ENCODE assay signal across 31 cellular contexts in the genomic region with DNA sequence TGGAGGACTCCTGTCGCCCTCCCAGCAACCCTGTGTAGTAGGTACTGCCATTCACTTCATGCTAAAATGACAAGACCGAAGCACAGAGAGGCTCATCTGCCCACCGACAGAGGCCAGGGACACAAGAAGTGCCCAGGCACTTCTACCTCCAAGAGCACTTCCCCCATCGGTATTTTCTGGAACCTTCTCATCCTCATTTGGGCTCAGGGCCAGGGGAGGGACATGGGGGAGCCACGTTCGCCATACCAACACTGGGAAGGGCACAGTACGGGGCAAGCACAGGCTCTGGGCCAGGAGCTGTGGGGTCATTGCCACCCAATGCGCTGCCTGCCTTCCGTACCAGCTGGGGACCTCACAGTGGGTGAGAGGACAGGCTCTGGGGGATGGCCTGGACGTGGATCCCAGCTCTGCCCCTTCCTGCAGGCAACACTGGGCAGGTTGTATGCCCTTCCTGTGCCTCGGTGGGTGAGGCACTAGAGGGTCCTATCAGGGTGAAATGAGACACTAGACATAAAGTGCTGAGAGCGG. TPM values are rescaled to one million over a fixed set of nuclear protein-coding genes. Genes with fewer than 3 reads are reported as not detected.
A peak's percentile ranks its signal among the peaks of the same experiment; 100 is the strongest.
DNase-seq lines count a peak whose midpoint lies in the region; ATAC-seq and TF ChIP-seq lines count a peak whose summit lies in the region.
"Had no signal": no experiment of that assay in that cellular context is flagged by ENCODE, and none has a peak within 500 bp of the region (broad histone marks: within the 10 kb centered on the region; RNA-seq: fewer than 3 reads in every experiment).

No MANE protein-coding gene starts in this region.

- no peak overlapping the region for H3K18ac ChIP-seq in mesendoderm (ENCODE audit: low read length)

- no peak overlapping the region for H3K9ac ChIP-seq in mesendoderm (ENCODE audit: low read length)

- H3K4me1 Mint-ChIP-seq in activated CD8-positive, alpha-beta T cell treated with anti-CD3 and anti-CD28 coated beads, Interleukin-2, amount 10 ng/mL, durations not matched to agents 7 days and 5 days (ENCODE audit: low read depth) = peaks cover 2% of the 10 kb centered on the region
- H3K4me1 Mint-ChIP-seq in activated CD8-positive, alpha-beta T cell treated with anti-CD3 and anti-CD28 coated beads for 36 hours (ENCODE audit: low read depth) = peaks cover 10% of the 10 kb centered on the region
- peaks cover 24% of the 10 kb centered on the region for H3K4me1 Mint-ChIP-seq in stimulated activated effector memory CD8-positive, alpha-beta T cell treated with anti-CD3 and anti-CD28 coated beads, Interleukin-12 subunit alpha, Interleukin-12 subunit beta, amount 100 ng/mL, for 72 hours

- no peak overlapping the region for H2BK5ac ChIP-seq in mesendoderm (ENCODE audit: low read length)

- H3K27ac Mint-ChIP-seq in activated CD8-positive, alpha-beta T cell treated with anti-CD3 and anti-CD28 coated beads, Interleukin-2, amount 10 ng/mL, durations not matched to agents 7 days and 5 days = peak overlapping the region; percentile 57
- H3K27ac Mint-ChIP-seq in activated CD8-positive, alpha-beta T cell treated with anti-CD3 and anti-CD28 coated beads for 36 hours = no peak overlapping the region
- H3K27ac Mint-ChIP-seq in stimulated activated effector memory CD8-positive, alpha-beta T cell treated with anti-CD3 and anti-CD28 coated beads, Interleukin-12 subunit alpha, Interleukin-12 subunit beta, amount 100 ng/mL, for 72 hours = peak overlapping the region; percentile 89

- H3K23ac ChIP-seq in mesendoderm (ENCODE audit: low read length) = no peak overlapping the region

- H3K27me3 ChIP-seq in Panc1 (ENCODE audit: control insufficient read depth, insufficient read depth, low read length) (no peaks in the 10 kb centered on the region), mesendoderm (ENCODE audit: insufficient read depth, low read length, poor library complexity) (no peaks in the 10 kb centered on the region)
- H3K27me3 ChIP-seq: adrenal gland, body of pancreas, gastroesophageal sphincter, upper lobe of right lung had no signal

- POLR2A ChIA-PET in activated CD8-positive, alpha-beta T cell treated with anti-CD3 and anti-CD28 coated beads, Interleukin-2, amount 10 ng/mL, durations not matched to agents 7 days and 5 days (lab: Charles Lee) = no interaction called here
- POLR2A ChIA-PET in activated CD8-positive, alpha-beta T cell treated with anti-CD3 and anti-CD28 coated beads for 36 hours (lab: Charles Lee) = interaction anchor here (0.7 kb wide), 1 partner anchor 268 kb away, joined by 3 read pairs; no protein-coding TSS in a partner anchor
- POLR2A ChIA-PET in Panc1 (lab: Charles Lee) = interaction anchor here (0.9 to 1.3 kb wide), 4 partner anchors 11 to 58 kb away, joined by 3 to 5 read pairs (median 4); no protein-coding TSS in a partner anchor

- H3K27me3 Mint-ChIP-seq in activated CD8-positive, alpha-beta T cell treated with anti-CD3 and anti-CD28 coated beads, Interleukin-2, amount 10 ng/mL, durations not matched to agents 7 days and 5 days (ENCODE audit: low read depth) = no peaks in the 10 kb centered on the region
- H3K27me3 Mint-ChIP-seq in activated CD8-positive, alpha-beta T cell treated with anti-CD3 and anti-CD28 coated beads for 36 hours = no peaks in the 10 kb centered on the region

- H3K56ac ChIP-seq in mesendoderm (ENCODE audit: low read length) = no peak overlapping the region

- intact Hi-C loops in activated CD8-positive, alpha-beta T cell treated with anti-CD3 and anti-CD28 coated beads for 36 hours (cut with micrococcal nuclease) = no loop called here
- intact Hi-C loops in Panc1 (cut with micrococcal nuclease; ENCODE audit: unreplicated experiment) = no loop called here

- H3K4ac ChIP-seq in mesendoderm (ENCODE audit: low read depth, low read length) = no peak overlapping the region

- no peak overlapping the region for H2BK15ac ChIP-seq in mesendoderm (replicated peaks; ENCODE audit: low read depth)

- no peaks in the 10 kb centered on the region for H3K79me2 ChIP-seq in mesendoderm (ENCODE audit: control insufficient read depth, insufficient read depth, low read length)

- H3K79me1 ChIP-seq in mesendoderm (ENCODE audit: low read length) = peaks cover 8% of the 10 kb centered on the region

- CTCF ChIA-PET in activated CD8-positive, alpha-beta T cell treated with anti-CD3 and anti-CD28 coated beads, Interleukin-2, amount 10 ng/mL, durations not matched to agents 7 days and 5 days (lab: Charles Lee) = no interaction called here
- CTCF ChIA-PET in activated CD8-positive, alpha-beta T cell treated with anti-CD3 and anti-CD28 coated beads for 36 hours (lab: Charles Lee) = no interaction called here
- CTCF ChIA-PET in Panc1 (lab: Charles Lee) = interaction anchor here (0.6 to 2.3 kb wide), 4 partner anchors 11 to 108 kb away, joined by 3 to 11 read pairs (median 6); a partner anchor contains a TSS

- no TSS peak for BruUV-seq in Panc1 (replicated peaks; lab: Mats Ljungman, UMichigan)

- H3K4me1 ChIP-seq in Panc1 (ENCODE audit: control insufficient read depth, insufficient read depth, low read length) (no peaks in the 10 kb centered on the region), mesendoderm (ENCODE audit: control insufficient read depth, low read depth, low read length) (no peaks in the 10 kb centered on the region)

- no peak for DNase-seq in activated CD8-positive, alpha-beta T cell treated with anti-CD3 and anti-CD28 coated beads, Interleukin-2, amount 10 ng/mL, durations not matched to agents 7 days and 5 days
- no peak for DNase-seq in activated CD8-positive, alpha-beta T cell treated with anti-CD3 and anti-CD28 coated beads for 36 hours
- DNase-seq in Panc1 (ENCODE audit: low read depth, low spot score) (no peak), islet precursor cell (peak; percentile 49), mesendoderm (no peak)
- no peak for DNase-seq in stimulated activated effector memory CD8-positive, alpha-beta T cell treated with anti-CD3 and anti-CD28 coated beads, Interleukin-12 subunit alpha, Interleukin-12 subunit beta, amount 100 ng/mL, for 72 hours (ENCODE audit: low spot score in 2 of 2)
- DNase-seq: activated CD4-positive, alpha-beta T cell treated with anti-CD3 and anti-CD28 coated beads for 48 hours; activated gamma-delta T cell treated with Interleukin-2 at 50 U/mL for 16 hours; activated T-cell treated with anti-CD3 and anti-CD28 coated beads, Interleukin-2, amount 50 U/mL, for 1 hour; adrenal gland; body of pancreas; COR-L47; IMR-90; NCI-H1436 treated with DMSO at 0.1 percent for 48 hours; NCI-H2081 treated with DMSO at 0.1 percent for 48 hours; NCI-H226; SIG-M5; stimulated activated CD8-positive, alpha-beta memory T cell treated with anti-CD3 and anti-CD28 coated beads, Interleukin-4, amount 100 ng/mL, for 48 hours; SW 1271; T-helper 9 cell; upper lobe of right lung had no signal

- H3K36me3 ChIP-seq in Panc1 (ENCODE audit: control insufficient read depth, insufficient read depth, low read length) = peaks cover 19% of the 10 kb centered on the region
- no peaks in the 10 kb centered on the region for H3K36me3 ChIP-seq in mesendoderm (ENCODE audit: control insufficient read depth, insufficient read depth, low read length)

- no peaks in the 10 kb centered on the region for H3K9me3 ChIP-seq in Panc1 (ENCODE audit: control insufficient read depth, insufficient read depth, low read depth, low read length)
- H3K9me3 ChIP-seq: adrenal gland, body of pancreas, gastroesophageal sphincter, upper lobe of right lung had no signal

- H4K8ac ChIP-seq in mesendoderm (ENCODE audit: low read depth, low read length) = no peak overlapping the region

- H3K4me3 ChIP-seq in Panc1 (ENCODE audit: low read depth in 2 of 2, low read length in 2 of 2) = no peak overlapping the region
- H3K4me3 ChIP-seq in mesendoderm (ENCODE audit: low read length) = no peak overlapping the region
- H3K4me3 ChIP-seq: adrenal gland, body of pancreas, gastroesophageal sphincter, upper lobe of right lung had no signal

- H2AK5ac ChIP-seq in mesendoderm (ENCODE audit: low read length) = no peak overlapping the region

- no peak overlapping the region for H3K4me2 ChIP-seq in mesendoderm (ENCODE audit: low read length)

- H3K27ac ChIP-seq in Panc1 (ENCODE audit: low read length) (no peak overlapping the region), mesendoderm (ENCODE audit: low read depth, low read length) (no peak overlapping the region)
- H3K27ac ChIP-seq: 22Rv1, body of pancreas, C4-2B, gastroesophageal sphincter, upper lobe of right lung had no signal

- no peak overlapping the region for H3K4me3 Mint-ChIP-seq in activated CD8-positive, alpha-beta T cell treated with anti-CD3 and anti-CD28 coated beads, Interleukin-2, amount 10 ng/mL, durations not matched to agents 7 days and 5 days
- no peak overlapping the region for H3K4me3 Mint-ChIP-seq in activated CD8-positive, alpha-beta T cell treated with anti-CD3 and anti-CD28 coated beads for 36 hours
- no peak overlapping the region for H3K4me3 Mint-ChIP-seq in stimulated activated effector memory CD8-positive, alpha-beta T cell treated with anti-CD3 and anti-CD28 coated beads, Interleukin-12 subunit alpha, Interleukin-12 subunit beta, amount 100 ng/mL, for 72 hours
- H3K4me3 Mint-ChIP-seq: nephron had no signal

- H3K9me3 Mint-ChIP-seq in activated CD8-positive, alpha-beta T cell treated with anti-CD3 and anti-CD28 coated beads, Interleukin-2, amount 10 ng/mL, durations not matched to agents 7 days and 5 days (ENCODE audit: insufficient read depth) = no peaks in the 10 kb centered on the region
- H3K9me3 Mint-ChIP-seq in activated CD8-positive, alpha-beta T cell treated with anti-CD3 and anti-CD28 coated beads for 36 hours = no peaks in the 10 kb centered on the region
- no peaks in the 10 kb centered on the region for H3K9me3 Mint-ChIP-seq in stimulated activated effector memory CD8-positive, alpha-beta T cell treated with anti-CD3 and anti-CD28 coated beads, Interleukin-12 subunit alpha, Interleukin-12 subunit beta, amount 100 ng/mL, for 72 hours
- H3K9me3 Mint-ChIP-seq: nephron had no signal

- H2BK120ac ChIP-seq in mesendoderm (ENCODE audit: low read depth, low read length) = no peak overlapping the region

- in situ Hi-C loops in Panc1 (cut with HindIII; ENCODE audit: low pct_unique_long_range_greater_than_20kb, low sequenced_read_pairs) = no loop called here

- peaks cover 9% of the 10 kb centered on the region for H3K36me3 Mint-ChIP-seq in activated CD8-positive, alpha-beta T cell treated with anti-CD3 and anti-CD28 coated beads, Interleukin-2, amount 10 ng/mL, durations not matched to agents 7 days and 5 days (ENCODE audit: low read depth)
- H3K36me3 Mint-ChIP-seq in activated CD8-positive, alpha-beta T cell treated with anti-CD3 and anti-CD28 coated beads for 36 hours (ENCODE audit: low read depth) = peaks cover 6% of the 10 kb centered on the region
- H3K36me3 Mint-ChIP-seq in stimulated activated effector memory CD8-positive, alpha-beta T cell treated with anti-CD3 and anti-CD28 coated beads, Interleukin-12 subunit alpha, Interleukin-12 subunit beta, amount 100 ng/mL, for 72 hours = peaks cover 36% of the 10 kb centered on the region

- no peak overlapping the region for H4K5ac ChIP-seq in mesendoderm (ENCODE audit: low read length)

- TF ChIP-seq CTCF in activated CD8-positive, alpha-beta T cell treated with anti-CD3 and anti-CD28 coated beads for 36 hours (IDR thresholded peaks at IDR 0.05) = no peak
- TF ChIP-seq CTCF in Panc1 (IDR thresholded peaks at IDR 0.05) = no peak

- WGBS in mesendoderm (ENCODE audit: extremely low coverage, insufficient coverage, low lambda C conversion rate) = no CpG with 5 or more reads among the region's 12 CpGs

- no peak for ATAC-seq in activated CD8-positive, alpha-beta T cell treated with anti-CD3 and anti-CD28 coated beads, Interleukin-2, amount 10 ng/mL, durations not matched to agents 7 days and 5 days
- ATAC-seq in activated CD8-positive, alpha-beta T cell treated with anti-CD3 and anti-CD28 coated beads for 36 hours = no peak
- ATAC-seq in Panc1 (peak; percentile 8), GM18511 (IDR thresholded peaks at IDR 0.05; ENCODE audit: unreplicated experiment) (no peak), HG02798 (IDR thresholded peaks at IDR 0.05; ENCODE audit: poor library complexity, unreplicated experiment) (no peak)
- no peak for ATAC-seq in stimulated activated effector memory CD8-positive, alpha-beta T cell treated with anti-CD3 and anti-CD28 coated beads, Interleukin-12 subunit alpha, Interleukin-12 subunit beta, amount 100 ng/mL, for 72 hours
- ATAC-seq: body of pancreas, gastroesophageal sphincter, right cardiac atrium, upper lobe of right lung had no signal

RNA-seq across cellular contexts. Expression of a gene that starts 21.3 kb away (rescaled TPM):
- under 1 TPM; 0.39 to 0.68 TPM for total RNA-seq in activated CD8-positive, alpha-beta T cell treated with anti-CD3 and anti-CD28 coated beads, Interleukin-2, amount 10 ng/mL, durations not matched to agents 7 days and 5 days
- not detected for total RNA-seq in activated CD8-positive, alpha-beta T cell treated with anti-CD3 and anti-CD28 coated beads for 36 hours
- total RNA-seq in Panc1 (2021; ENCODE audit: unreplicated experiment) = 3.0 TPM
- 4.4 TPM for polyA plus RNA-seq in Panc1 (2012; ENCODE audit: insufficient read length)
- polyA plus RNA-seq in mesendoderm (2013, experiment 1 of 2) = 0.28 TPM
- 0.15 TPM for polyA plus RNA-seq in mesendoderm (2013, experiment 2 of 2)
- total RNA-seq: activated CD8-positive, alpha-beta memory T cell treated with anti-CD3 and anti-CD28 coated beads for 36 hours; body of pancreas; LHCN-M2; upper lobe of right lung had no signal

RNA-seq across cellular contexts. Expression of a gene that starts 29.6 kb away (rescaled TPM):
- total RNA-seq in activated CD8-positive, alpha-beta T cell treated with anti-CD3 and anti-CD28 coated beads, Interleukin-2, amount 10 ng/mL, durations not matched to agents 7 days and 5 days = not detected
- not detected for total RNA-seq in activated CD8-positive, alpha-beta T cell treated with anti-CD3 and anti-CD28 coated beads for 36 hours
- 2.3 TPM for total RNA-seq in Panc1 (2021; ENCODE audit: unreplicated experiment)
- polyA plus RNA-seq in Panc1 (2012; ENCODE audit: insufficient read length) = 1.8 TPM
- polyA plus RNA-seq in mesendoderm (2013, experiment 1 of 2) = not detected
- not detected for polyA plus RNA-seq in mesendoderm (2013, experiment 2 of 2)
- total RNA-seq: activated CD8-positive, alpha-beta memory T cell treated with anti-CD3 and anti-CD28 coated beads for 36 hours; body of pancreas; gastroesophageal sphincter; IMR-90; LHCN-M2; right cardiac atrium; subcutaneous adipose tissue; upper lobe of right lung had no signal
- polyA plus RNA-seq: IMR-90 had no signal

RNA-seq across cellular contexts. Expression of a gene that starts 37.3 kb away (rescaled TPM):
- 100 to 1,000 TPM; 137 to 139 TPM for total RNA-seq in activated CD8-positive, alpha-beta T cell treated with anti-CD3 and anti-CD28 coated beads, Interleukin-2, amount 10 ng/mL, durations not matched to agents 7 days and 5 days
- total RNA-seq in activated CD8-positive, alpha-beta T cell treated with anti-CD3 and anti-CD28 coated beads for 36 hours = 100 to 1,000 TPM; 139 to 144 TPM
- total RNA-seq in Panc1 (2021; ENCODE audit: unreplicated experiment) = 2,376 TPM
- 2,447 TPM for polyA plus RNA-seq in Panc1 (2012; ENCODE audit: insufficient read length)
- polyA plus RNA-seq in mesendoderm (2013, experiment 1 of 2) = 97.3 TPM
- polyA plus RNA-seq in mesendoderm (2013, experiment 2 of 2) = 103 TPM

RNA-seq across cellular contexts. Expression of a gene that starts 56.6 kb away (rescaled TPM):
- 10 to 100 TPM; 16.2 to 18.4 TPM for total RNA-seq in activated CD8-positive, alpha-beta T cell treated with anti-CD3 and anti-CD28 coated beads, Interleukin-2, amount 10 ng/mL, durations not matched to agents 7 days and 5 days
- total RNA-seq in activated CD8-positive, alpha-beta T cell treated with anti-CD3 and anti-CD28 coated beads for 36 hours = 10 to 100 TPM; 11.3 to 12.6 TPM
- 255 TPM for total RNA-seq in Panc1 (2021; ENCODE audit: unreplicated experiment)
- 324 TPM for polyA plus RNA-seq in Panc1 (2012; ENCODE audit: insufficient read length)
- polyA plus RNA-seq in mesendoderm (2013, experiment 1 of 2) = 5.2 TPM
- 5.7 TPM for polyA plus RNA-seq in mesendoderm (2013, experiment 2 of 2)

Comparison
In these comparisons a context has a peak if more than half of its experiments do, and no peak if none do; other contexts are left out.
1. RNA of a gene that starts 37.3 kb away (total RNA-seq): 2,376 TPM in Panc1 (single experiment); 139 to 144 TPM in activated CD8-positive, alpha-beta T cell treated with anti-CD3 and anti-CD28 coated beads for 36 hours and 137 to 139 TPM in activated CD8-positive, alpha-beta T cell treated with anti-CD3 and anti-CD28 coated beads, Interleukin-2, amount 10 ng/mL, durations not matched to agents 7 days and 5 days; every median in the first group is over 10 times any median in the second.